9 cellular contexts compared by ENCODE assay signal in the genomic region with DNA sequence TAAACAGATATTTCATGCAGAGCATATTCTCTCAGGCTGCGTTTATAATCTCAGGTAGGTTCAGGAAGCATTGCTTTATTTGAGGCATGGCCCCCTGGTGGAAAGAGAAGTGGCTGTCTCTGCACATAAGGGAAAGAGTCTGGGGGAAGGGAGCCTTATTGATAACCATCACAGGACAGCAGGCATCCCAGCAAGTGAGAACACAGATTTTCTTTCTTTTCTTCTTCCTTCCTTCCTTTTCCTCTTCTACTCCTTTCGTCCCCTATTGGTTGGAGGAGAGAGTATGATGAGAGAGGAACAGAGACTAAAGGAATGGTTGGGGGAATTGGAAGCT. TPM values are rescaled to one million over a fixed set of nuclear protein-coding genes. Genes with fewer than 3 reads are reported as not detected.
DNase-seq lines count a peak whose midpoint lies in the region; ATAC-seq and TF ChIP-seq lines count a peak whose summit lies in the region.
"Had no signal": no experiment of that assay in that cellular context is flagged by ENCODE, and none has a peak within 500 bp of the region (broad histone marks: within the 10 kb centered on the region; RNA-seq: fewer than 3 reads in every experiment).

No MANE protein-coding gene starts in this region.

- TF ChIP-seq EP300 in gastroesophageal sphincter (IDR thresholded peaks at IDR 0.05): no peak

- H3K36me3 ChIP-seq in heart right ventricle (peaks cover 0 to 66% (median 0%) of the 10 kb centered on the region in 9 donors), brain microvascular endothelial cell (replicated peaks) (no peaks in the 10 kb centered on the region), osteoblast (ENCODE audit: insufficient read depth, low read length) (peaks cover 13% of the 10 kb centered on the region), gastroesophageal sphincter (peaks cover 0 to 27% of the 10 kb centered on the region in 2 donors), thyroid gland (no peaks in the 10 kb centered on the region)

- ATAC-seq in heart right ventricle (no peak), Right ventricle myocardium inferior (no peak), gastroesophageal sphincter (no peak), HG02970 (IDR thresholded peaks at IDR 0.05; ENCODE audit: low FRiP score, unreplicated experiment) (no peak)
- ATAC-seq: activated naive CD4-positive, alpha-beta T cell treated with anti-CD3 and anti-CD28 coated beads, Interleukin-2, amount 50 U/mL, for 72 hours had no signal

- TF ChIP-seq POLR2A in gastroesophageal sphincter (IDR thresholded peaks at IDR 0.05): no peak
- TF ChIP-seq POLR2A in thyroid gland (IDR thresholded peaks at IDR 0.05): no peak

- no peak overlapping the region for H3K27ac ChIP-seq in heart right ventricle
- no peak overlapping the region for H3K27ac ChIP-seq in brain microvascular endothelial cell
- no peak overlapping the region for H3K27ac ChIP-seq in osteoblast (ENCODE audit: low read depth, low read length)
- H3K27ac ChIP-seq in gastroesophageal sphincter: no peak overlapping the region
- H3K27ac ChIP-seq in thyroid gland: no peak overlapping the region

- intact Hi-C loops in heart right ventricle (cut with DNase I) (no loop called here), Right ventricle myocardium inferior (cut with DNase I) (no loop called here), thyroid gland (cut with DNase I) (no loop called here)

- WGBS in heart right ventricle, 2 donors: 52 to 53% methylated on average over 2 of the region's 2 CpGs
- WGBS in gastroesophageal sphincter (ENCODE audit: low coverage in 1 of 2), 2 donors: 22 to 66% methylated on average over 1 to 2 of the region's 2 CpGs
- WGBS in thyroid gland, 2 donors: 61 to 68% methylated on average over 2 of the region's 2 CpGs

- peaks cover 0 to 65% (median 20%) of the 10 kb centered on the region in 9 donors for H3K4me1 ChIP-seq in heart right ventricle
- H3K4me1 ChIP-seq in osteoblast (ENCODE audit: insufficient read depth, low read length): no peaks in the 10 kb centered on the region
- peaks cover 0 to 45% (median 2%) of the 10 kb centered on the region in 3 donors for H3K4me1 ChIP-seq in gastroesophageal sphincter
- no peaks in the 10 kb centered on the region for H3K4me1 ChIP-seq in thyroid gland

- DNase-seq in heart right ventricle (no peak), Right ventricle myocardium inferior (ENCODE audit: missing footprints) (no peak), M059J (ENCODE audit: low read depth) (peak; percentile 22), brain microvascular endothelial cell (no peak), osteoblast (ENCODE audit: insufficient read length, low spot score, missing footprints) (no peak), thyroid gland (no peak)

- in situ Hi-C loops in brain microvascular endothelial cell (cut with HindIII; ENCODE audit: low pct_ligation_motif_present, low sequenced_read_pairs): no loop called here

- H4K20me1 ChIP-seq in osteoblast (ENCODE audit: insufficient read depth, low read length): peaks cover 12% of the 10 kb centered on the region

- H3K4me2 ChIP-seq in osteoblast (ENCODE audit: insufficient read depth, low read length): no peak overlapping the region

- no peaks in the 10 kb centered on the region for H3K27me3 ChIP-seq in heart right ventricle
- no peaks in the 10 kb centered on the region for H3K27me3 ChIP-seq in brain microvascular endothelial cell (replicated peaks)
- no peaks in the 10 kb centered on the region for H3K27me3 ChIP-seq in osteoblast (ENCODE audit: insufficient read depth, low read length)
- H3K27me3 ChIP-seq in gastroesophageal sphincter: no peaks in the 10 kb centered on the region
- no peaks in the 10 kb centered on the region for H3K27me3 ChIP-seq in thyroid gland

- no peak overlapping the region for H2AFZ ChIP-seq in osteoblast (ENCODE audit: low read length)

- H3K9me3 ChIP-seq in heart right ventricle (no peaks in the 10 kb centered on the region), osteoblast (ENCODE audit: low read depth, low read length) (no peaks in the 10 kb centered on the region), gastroesophageal sphincter (no peaks in the 10 kb centered on the region), thyroid gland (no peaks in the 10 kb centered on the region)

- no peak overlapping the region for H3K4me3 ChIP-seq in heart right ventricle
- H3K4me3 ChIP-seq in brain microvascular endothelial cell (ENCODE audit: low read depth, low read length): no peak overlapping the region
- no peak overlapping the region for H3K4me3 ChIP-seq in osteoblast (ENCODE audit: insufficient read depth, low read length)
- no peak overlapping the region for H3K4me3 ChIP-seq in gastroesophageal sphincter
- no peak overlapping the region for H3K4me3 ChIP-seq in thyroid gland (replicated peaks in 1 of 3)

- peaks cover 10% of the 10 kb centered on the region for H3K79me2 ChIP-seq in osteoblast (ENCODE audit: insufficient read depth, low read length)

- peak in 8 of 9 donors; percentile 5 to 50 (median 41) for TF ChIP-seq CTCF in heart right ventricle (IDR thresholded peaks at IDR 0.05)
- peak; percentile 75 for TF ChIP-seq CTCF in brain microvascular endothelial cell (IDR thresholded peaks at IDR 0.05; ENCODE audit: low read depth, low read length, missing control alignments)
- TF ChIP-seq CTCF in osteoblast (IDR thresholded peaks at IDR 0.05; ENCODE audit: extremely low read depth, low read depth, low read length): peak; percentile 48
- peak in 2 of 4 experiments; percentile 6 to 29 for TF ChIP-seq CTCF in gastroesophageal sphincter (IDR thresholded peaks at IDR 0.05)
- TF ChIP-seq CTCF in thyroid gland (IDR thresholded peaks at IDR 0.05): peak in 2 of 6 experiments; percentile 12 to 27

RNA-seq across cellular contexts. Expression of gene TSNAX, which starts 21.9 kb away (rescaled TPM):
- 10 to 100 TPM; 26.2 to 37.9 (median 33.2) TPM for total RNA-seq in heart right ventricle
- polyA plus RNA-seq in heart right ventricle: 10 to 100 TPM; 11.8 to 14.2 TPM
- total RNA-seq in Right ventricle myocardium inferior: 22.6 TPM
- total RNA-seq in M059J (2014; rRNA removed; shearing (Covaris generic)): 29.7 and 36.3 TPM in 2 replicates
- 44.5 TPM in 2 replicates for total RNA-seq in osteoblast
- total RNA-seq in gastroesophageal sphincter: 10 to 100 TPM; 24.4 to 37.4 (median 33.5) TPM
- total RNA-seq in thyroid gland: 10 to 100 TPM; 32.0 to 43.7 (median 36.5) TPM
